ENCODE assay signal across 8 cellular contexts in genomic region chr11:19557720-19558140, GRCh38.
DNase-seq lines count a peak whose midpoint lies in the region; ATAC-seq lines count a peak whose summit lies in the region.

No MANE protein-coding gene starts in this region.

- no peak overlapping the region for H3K27ac Mint-ChIP-seq in naive thymus-derived CD8-positive, alpha-beta T cell
- H3K27ac Mint-ChIP-seq in stimulated activated memory B cell treated with anti-CD40 and anti-IgM and Interleukin-4, amounts not matched to agents 10 μg/mL and 1 μg/mL and 100 μg/mL, for 72 hours, result no peak overlapping the region

- H3K36me3 Mint-ChIP-seq in naive thymus-derived CD8-positive, alpha-beta T cell, result no peaks in the 10 kb centered on the region
- no peaks in the 10 kb centered on the region for H3K36me3 Mint-ChIP-seq in stimulated activated memory B cell treated with anti-CD40 and anti-IgM and Interleukin-4, amounts not matched to agents 10 μg/mL and 1 μg/mL and 100 μg/mL, for 72 hours

- H3K4me1 Mint-ChIP-seq in naive thymus-derived CD8-positive, alpha-beta T cell, result peaks cover 0 to 7% (median 2%) of the 10 kb centered on the region in 4 donors
- H3K4me1 Mint-ChIP-seq in stimulated activated memory B cell treated with anti-CD40 and anti-IgM and Interleukin-4, amounts not matched to agents 10 μg/mL and 1 μg/mL and 100 μg/mL, for 72 hours, result no peaks in the 10 kb centered on the region

- no peaks in the 10 kb centered on the region for H3K9me3 Mint-ChIP-seq in naive thymus-derived CD8-positive, alpha-beta T cell
- H3K9me3 Mint-ChIP-seq in stimulated activated memory B cell treated with anti-CD40 and anti-IgM and Interleukin-4, amounts not matched to agents 10 μg/mL and 1 μg/mL and 100 μg/mL, for 72 hours, result no peaks in the 10 kb centered on the region

- no peak overlapping the region for H3K4me3 Mint-ChIP-seq in naive thymus-derived CD8-positive, alpha-beta T cell
- H3K4me3 Mint-ChIP-seq in stimulated activated memory B cell treated with anti-CD40 and anti-IgM and Interleukin-4, amounts not matched to agents 10 μg/mL and 1 μg/mL and 100 μg/mL, for 72 hours, result no peak overlapping the region

- POLR2A ChIA-PET in naive thymus-derived CD8-positive, alpha-beta T cell (lab: Charles Lee), result no interaction called here

- DNase-seq in DMS153 treated with DMSO at 0.1 percent for 48 hours (lab: John Stamatoyannopoulos, UW; ENCODE audit: unreplicated experiment) (peak; percentile 28), NOMO-1 (lab: John Stamatoyannopoulos, UW; ENCODE audit: unreplicated experiment in 2 of 2) (peak; percentile 2 to 31), activated T-cell treated with anti-CD3 and anti-CD28 coated beads for 24 hours (ENCODE audit: low read depth) (peak; percentile 43)
- DNase-seq in naive thymus-derived CD8-positive, alpha-beta T cell, result peak in 9 of 10 donors; percentile 20 to 79 (median 47)

- H3K27me3 Mint-ChIP-seq in naive thymus-derived CD8-positive, alpha-beta T cell, result peaks cover 1 to 14% (median 9%) of the 10 kb centered on the region in 5 donors
- peaks cover 9% of the 10 kb centered on the region for H3K27me3 Mint-ChIP-seq in stimulated activated memory B cell treated with anti-CD40 and anti-IgM and Interleukin-4, amounts not matched to agents 10 μg/mL and 1 μg/mL and 100 μg/mL, for 72 hours

- ATAC-seq in HG02938 (IDR thresholded peaks at IDR 0.05; ENCODE audit: unreplicated experiment) (peak; percentile 53), esophagus mucosa (peak; percentile 75), GM18511 (IDR thresholded peaks at IDR 0.05; ENCODE audit: unreplicated experiment) (no peak)
- no peak for ATAC-seq in naive thymus-derived CD8-positive, alpha-beta T cell
- ATAC-seq in stimulated activated memory B cell treated with anti-CD40 and anti-IgM and Interleukin-4, amounts not matched to agents 10 μg/mL and 1 μg/mL and 100 μg/mL, for 72 hours, result peak; percentile 40

Comparison
In these comparisons a context has a peak if more than half of its experiments do, and no peak if none do; other contexts are left out.
1. ATAC-seq: peak in HG02938 (single experiment), esophagus mucosa (single experiment) and stimulated activated memory B cell treated with anti-CD40 and anti-IgM and Interleukin-4, amounts not matched to agents 10 μg/mL and 1 μg/mL and 100 μg/mL, for 72 hours (single experiment); none in naive thymus-derived CD8-positive, alpha-beta T cell (0 of 2) and GM18511 (single experiment).
2. Peak in every context shown above with its lines, with median percentiles within 50 percentile points of each other: DNase-seq.